Comparison of ENCODE assay signal across 8 cellular contexts in the genomic region with DNA sequence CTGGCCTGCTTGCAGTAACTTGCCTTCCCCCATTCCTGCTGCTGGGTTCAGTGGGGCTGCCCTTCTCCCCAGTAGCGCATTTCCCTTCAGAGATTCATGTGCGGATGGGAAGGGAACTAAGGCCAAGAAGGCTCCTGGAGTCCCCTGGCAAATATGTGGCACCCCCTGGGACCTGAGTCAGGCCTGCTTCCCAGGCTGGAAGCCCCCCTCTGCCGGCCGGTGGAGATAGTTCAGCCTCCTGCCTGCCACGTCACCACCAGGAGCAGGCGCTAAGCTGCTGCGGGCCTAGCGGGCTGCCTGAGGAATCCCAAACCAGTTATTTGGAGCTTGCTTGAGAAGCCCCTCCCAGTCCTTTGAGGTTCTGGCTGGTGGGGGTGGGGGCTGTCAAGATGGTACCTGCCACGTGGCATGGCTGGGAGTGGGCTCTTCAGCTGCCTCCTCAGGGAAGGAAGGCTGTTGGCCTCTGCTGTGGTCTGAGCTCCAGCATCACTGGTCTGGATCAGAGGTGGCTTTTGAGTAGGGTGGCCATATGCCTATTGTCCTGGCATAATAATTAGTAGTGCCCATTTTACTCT. TPM values are rescaled to one million over a fixed set of nuclear protein-coding genes. Genes with fewer than 3 reads are reported as not detected.
DNase-seq lines count a peak whose midpoint lies in the region; ATAC-seq, FAIRE-seq and TF ChIP-seq lines count a peak whose summit lies in the region.

No MANE protein-coding gene starts in this region.

- H3K4me1 Mint-ChIP-seq in CD4-positive, alpha-beta memory T cell = peaks cover 12 to 49% (median 33%) of the 10 kb centered on the region in 4 donors
- peaks cover 21 to 26% (median 25%) of the 10 kb centered on the region in 3 donors for H3K4me1 Mint-ChIP-seq in naive B cell

- H3K27ac ChIP-seq in CD4-positive, alpha-beta memory T cell (ENCODE audit: low read depth, low read length) = no peak overlapping the region

- no peaks in the 10 kb centered on the region for H3K27me3 ChIP-seq in CD4-positive, alpha-beta memory T cell (ENCODE audit: insufficient read depth, low read length)

- no peak for FAIRE-seq in GM19239 (lab: Jason Lieb, UNC)

- POLR2A ChIA-PET in CD4-positive, alpha-beta memory T cell (lab: Charles Lee; ENCODE audit: partially characterized antibody) = no interaction called here

- peak overlapping the region; percentile 77 to 98 (median 92) for H3K27ac Mint-ChIP-seq in CD4-positive, alpha-beta memory T cell
- peak overlapping the region in 2 of 6 donors; percentile 5 to 66 for H3K27ac Mint-ChIP-seq in naive B cell

- peaks cover 6% of the 10 kb centered on the region for H3K36me3 ChIP-seq in CD4-positive, alpha-beta memory T cell (ENCODE audit: insufficient read depth, low read length)

- ATAC-seq in naive B cell (ENCODE audit: low read depth in 2 of 2) = no peak
- ATAC-seq in HG03025 (IDR thresholded peaks at IDR 0.05; ENCODE audit: low FRiP score, unreplicated experiment) = no peak
- ATAC-seq in HG03045 (IDR thresholded peaks at IDR 0.05; ENCODE audit: unreplicated experiment) = no peak

- peak; percentile 64 for TF ChIP-seq CTCF in epithelial cell of proximal tubule (conservative IDR thresholded peaks at IDR 0.05; ENCODE audit: low read depth, low read length)

- CTCF ChIA-PET in CD4-positive, alpha-beta memory T cell (lab: Charles Lee; ENCODE audit: partially characterized antibody) = interaction anchor here (1.5 kb wide), 1 partner anchor 11 kb away, joined by 4 read pairs; no protein-coding TSS in a partner anchor

- H3K4me3 Mint-ChIP-seq in CD4-positive, alpha-beta memory T cell = peak overlapping the region; percentile 75 to 99 (median 98)
- peak overlapping the region in 7 of 8 donors; percentile 81 to 98 (median 96) for H3K4me3 Mint-ChIP-seq in naive B cell

- no peak for DNase-seq in CD4-positive, alpha-beta memory T cell
- DNase-seq in RPMI7951 (ENCODE audit: low read depth) = peak; percentile 85
- DNase-seq in epithelial cell of proximal tubule (ENCODE audit: low read depth) = no peak
- no peak for DNase-seq in naive B cell
- DNase-seq in GM19239 (ENCODE audit: insufficient read length, low spot score) = no peak
- no peak for DNase-seq in GM19240 (ENCODE audit: insufficient read length, low spot score)

- H3K4me1 ChIP-seq in CD4-positive, alpha-beta memory T cell (ENCODE audit: insufficient read depth, low read length) = peaks cover 20% of the 10 kb centered on the region

- H3K9me3 ChIP-seq in CD4-positive, alpha-beta memory T cell (ENCODE audit: control insufficient read depth in 1 of 2, low read length in 2 of 2) = no peaks in the 10 kb centered on the region

- no peaks in the 10 kb centered on the region for H3K9me3 Mint-ChIP-seq in CD4-positive, alpha-beta memory T cell
- no peaks in the 10 kb centered on the region for H3K9me3 Mint-ChIP-seq in naive B cell

- intact Hi-C loops in CD4-positive, alpha-beta memory T cell (cut with micrococcal nuclease) = loop anchor here (2.0 kb wide), 1 partner anchor 37 kb away; no protein-coding TSS in a partner anchor

- H3K27me3 Mint-ChIP-seq in CD4-positive, alpha-beta memory T cell = no peaks in the 10 kb centered on the region
- H3K27me3 Mint-ChIP-seq in naive B cell = peaks cover 0 to 11% (median 8%) of the 10 kb centered on the region in 3 donors

- no peak overlapping the region for H3K4me3 ChIP-seq in CD4-positive, alpha-beta memory T cell (ENCODE audit: low read length in 2 of 2)
- peak overlapping the region; percentile 86 for H3K4me3 ChIP-seq in epithelial cell of proximal tubule (ENCODE audit: low read depth, low read length)

- peaks cover 9 to 30% of the 10 kb centered on the region in 2 donors for H3K36me3 Mint-ChIP-seq in CD4-positive, alpha-beta memory T cell
- H3K36me3 Mint-ChIP-seq in naive B cell = no peaks in the 10 kb centered on the region

RNA-seq across cellular contexts. Expression of a gene that starts 2.0 kb away (rescaled TPM):
- 10 to 100 TPM; 15.6 to 16.2 TPM for total RNA-seq in CD4-positive, alpha-beta memory T cell
- polyA plus RNA-seq in CD4-positive, alpha-beta memory T cell = 1 to 10 TPM; 1.1 to 7.1 TPM
- total RNA-seq in RPMI7951 (2014; rRNA removed; shearing (Covaris generic)) = 701 and 1,063 TPM in 2 replicates
- 231 and 256 TPM in 2 replicates for total RNA-seq in epithelial cell of proximal tubule
- polyA plus RNA-seq in naive B cell (ENCODE audit: low read depth in 6 of 6) = 1 to 10 TPM in 2 of 6 donors, under 1 TPM in 3, not detected in 1; 0.40 to 1.4 (median 0.85) TPM

RNA-seq across cellular contexts. Expression of a gene that starts 38.3 kb away (rescaled TPM):
- 100 to 1,000 TPM; 141 to 160 TPM for total RNA-seq in CD4-positive, alpha-beta memory T cell
- polyA plus RNA-seq in CD4-positive, alpha-beta memory T cell = 10 to 100 TPM; 11.0 to 30.0 TPM
- 0.84 and 1.5 TPM in 2 replicates for total RNA-seq in RPMI7951 (2014; rRNA removed; shearing (Covaris generic))
- total RNA-seq in epithelial cell of proximal tubule = 8.5 and 17.4 TPM in 2 replicates
- polyA plus RNA-seq in naive B cell (ENCODE audit: low read depth in 6 of 6) = 1 to 10 TPM in 4 of 6 donors, under 1 TPM in 1, not detected in 1; 0.62 to 8.2 (median 2.2) TPM

Comparison
In these comparisons a context has a peak if more than half of its experiments do, and no peak if none do; other contexts are left out.
1. RNA of a gene that starts 2.0 kb away (total RNA-seq): 701 to 1,063 TPM in RPMI7951 and 231 to 256 TPM in epithelial cell of proximal tubule; 15.6 to 16.2 TPM in CD4-positive, alpha-beta memory T cell; every median in the first group is over 10 times any median in the second.